In the genomic region with DNA sequence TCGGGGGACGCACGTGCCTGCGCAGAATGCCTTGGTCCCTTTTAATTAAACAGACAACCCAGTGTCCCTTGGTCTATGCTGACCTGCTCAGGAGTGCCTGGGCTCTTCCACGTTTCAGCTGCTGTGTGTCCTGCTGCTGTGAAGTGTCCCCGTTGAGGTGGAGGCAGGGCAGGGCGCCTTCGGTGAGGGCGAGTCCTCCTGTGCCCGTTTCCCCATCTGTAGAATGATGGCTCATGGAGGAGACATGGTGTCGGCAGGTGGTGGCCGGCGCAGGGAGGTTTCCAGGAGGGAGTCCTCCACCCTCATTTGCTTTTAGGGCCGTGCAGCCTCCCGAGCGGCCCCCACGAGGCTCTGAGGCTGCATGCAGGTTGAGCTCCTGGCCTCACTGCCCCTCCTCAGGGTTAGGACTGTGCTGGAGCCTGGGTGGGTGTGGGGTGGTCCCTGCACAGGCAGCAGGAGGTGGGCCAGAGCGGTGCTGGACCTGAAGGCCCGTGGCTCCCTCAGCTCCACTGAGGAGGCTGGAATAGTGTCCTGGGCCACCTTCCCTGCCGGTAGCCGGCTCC, we compare ENCODE assay signal across 7 cellular contexts. TPM values are rescaled to one million over a fixed set of nuclear protein-coding genes. Genes with fewer than 3 reads are reported as not detected.
DNase-seq lines count a peak whose midpoint lies in the region; ATAC-seq and TF ChIP-seq lines count a peak whose summit lies in the region.
"Had no signal": no experiment of that assay in that cellular context is flagged by ENCODE, and none has a peak within 500 bp of the region (broad histone marks: within the 10 kb centered on the region; RNA-seq: fewer than 3 reads in every experiment).

No MANE protein-coding gene starts in this region.

- peaks cover 4% of the 10 kb centered on the region for H3K27me3 Mint-ChIP-seq in CD4-positive, CD25-positive, alpha-beta regulatory T cell
- H3K27me3 Mint-ChIP-seq in activated naive CD8-positive, alpha-beta T cell treated with anti-CD3 and anti-CD28 coated beads, Interleukin-2, amount 50 U/mL, for 24 hours = no peaks in the 10 kb centered on the region

- ATAC-seq in CD4-positive, CD25-positive, alpha-beta regulatory T cell (ENCODE audit: low read depth in 2 of 2) = no peak
- ATAC-seq in activated naive CD8-positive, alpha-beta T cell treated with anti-CD3 and anti-CD28 coated beads, Interleukin-2, amount 50 U/mL, for 24 hours = no peak

- peaks cover 11% of the 10 kb centered on the region for H3K36me3 Mint-ChIP-seq in CD4-positive, CD25-positive, alpha-beta regulatory T cell
- peaks cover 16% of the 10 kb centered on the region for H3K36me3 Mint-ChIP-seq in activated naive CD8-positive, alpha-beta T cell treated with anti-CD3 and anti-CD28 coated beads, Interleukin-2, amount 50 U/mL, for 24 hours (ENCODE audit: low read depth)

- no peaks in the 10 kb centered on the region for H3K9me3 ChIP-seq in CD4-positive, CD25-positive, alpha-beta regulatory T cell (ENCODE audit: control insufficient read depth in 2 of 2, low read length in 2 of 2)
- H3K9me3 ChIP-seq in mucosa of rectum (ENCODE audit: control insufficient read depth in 2 of 2, low read length in 2 of 2) = no peaks in the 10 kb centered on the region

- peak overlapping the region in 1 of 2 donors; percentile 50 for H3K9ac ChIP-seq in mucosa of rectum (ENCODE audit: low read depth in 1 of 2, low read length in 2 of 2)

- peak overlapping the region; percentile 99 for H3K27ac Mint-ChIP-seq in CD4-positive, CD25-positive, alpha-beta regulatory T cell
- peak overlapping the region; percentile 92 for H3K27ac Mint-ChIP-seq in activated naive CD8-positive, alpha-beta T cell treated with anti-CD3 and anti-CD28 coated beads, Interleukin-2, amount 50 U/mL, for 24 hours

- H3K4me1 Mint-ChIP-seq in CD4-positive, CD25-positive, alpha-beta regulatory T cell = peaks cover 6 to 47% (median 16%) of the 10 kb centered on the region in 4 donors
- H3K4me1 Mint-ChIP-seq in activated naive CD8-positive, alpha-beta T cell treated with anti-CD3 and anti-CD28 coated beads, Interleukin-2, amount 50 U/mL, for 24 hours = peaks cover 20% of the 10 kb centered on the region

- no peaks in the 10 kb centered on the region for H3K27me3 ChIP-seq in CD4-positive, CD25-positive, alpha-beta regulatory T cell (ENCODE audit: control insufficient read depth, insufficient read depth, low read length)
- H3K27me3 ChIP-seq in mucosa of rectum (ENCODE audit: control insufficient read depth in 2 of 2, insufficient read depth in 2 of 2, low read length in 2 of 2) = no peaks in the 10 kb centered on the region

- CTCF ChIA-PET in HEK293T (lab: Yijun Ruan, JAX) = interaction anchor here (0.6 to 1.1 kb wide), 2 partner anchors 91 to 458 kb away, joined by 4 to 5 read pairs; no protein-coding TSS in a partner anchor

- H3K4me3 ChIP-seq in CD4-positive, CD25-positive, alpha-beta regulatory T cell (ENCODE audit: low read depth, low read length) = no peak overlapping the region
- peak overlapping the region; percentile 9 to 31 for H3K4me3 ChIP-seq in mucosa of rectum (ENCODE audit: low read length in 2 of 2)

- H3K4me3 Mint-ChIP-seq in CD4-positive, CD25-positive, alpha-beta regulatory T cell = peak overlapping the region; percentile 70 to 97 (median 88)
- H3K4me3 Mint-ChIP-seq in activated naive CD8-positive, alpha-beta T cell treated with anti-CD3 and anti-CD28 coated beads, Interleukin-2, amount 50 U/mL, for 24 hours = peak overlapping the region; percentile 63

- POLR2A ChIA-PET in HEK293T (lab: Yijun Ruan, JAX) = interaction anchor here (1.2 to 2.1 kb wide), 2 partner anchors 55 to 110 kb away, joined by 3 to 6 read pairs; partner anchors contain the start of genes CIRBP and GPX4

- no peaks in the 10 kb centered on the region for H3K9me3 Mint-ChIP-seq in CD4-positive, CD25-positive, alpha-beta regulatory T cell
- no peaks in the 10 kb centered on the region for H3K9me3 Mint-ChIP-seq in activated naive CD8-positive, alpha-beta T cell treated with anti-CD3 and anti-CD28 coated beads, Interleukin-2, amount 50 U/mL, for 24 hours

- H3K27ac ChIP-seq in CD4-positive, CD25-positive, alpha-beta regulatory T cell (ENCODE audit: insufficient read depth, low read length, poor library complexity, severe bottlenecking) = peak overlapping the region; percentile 85
- peak overlapping the region; percentile 80 to 90 for H3K27ac ChIP-seq in mucosa of rectum (ENCODE audit: low read depth in 2 of 2, low read length in 2 of 2)

- no peak for DNase-seq in CD4-positive, CD25-positive, alpha-beta regulatory T cell
- DNase-seq in activated naive CD8-positive, alpha-beta T cell treated with anti-CD3 and anti-CD28 coated beads, Interleukin-2, amount 50 U/mL, for 24 hours = no peak
- no peak for DNase-seq in HuH-7.5 (ENCODE audit: low spot score)
- no peak for DNase-seq in HEK293T (ENCODE audit: extremely low spot score)
- no peak for DNase-seq in NOMO-1 treated with DMSO at 0.1 percent for 48 hours (lab: John Stamatoyannopoulos, UW; ENCODE audit: unreplicated experiment)
- DNase-seq: NK-92 treated with Interleukin-12 subunit alpha and Interleukin-12 subunit beta, amount 100 ng/mL, for 24 hours had no signal

- H3K36me3 ChIP-seq in CD4-positive, CD25-positive, alpha-beta regulatory T cell (ENCODE audit: control insufficient read depth, insufficient read depth, low read length) = peaks cover 7% of the 10 kb centered on the region
- no peaks in the 10 kb centered on the region for H3K36me3 ChIP-seq in mucosa of rectum (ENCODE audit: control insufficient read depth in 2 of 2, insufficient read depth in 2 of 2, low read length in 2 of 2)

- peaks cover 37% of the 10 kb centered on the region for H3K4me1 ChIP-seq in CD4-positive, CD25-positive, alpha-beta regulatory T cell (ENCODE audit: control insufficient read depth, insufficient read depth, low read length, poor library complexity, severe bottlenecking)
- peaks cover 27 to 31% of the 10 kb centered on the region in 2 donors for H3K4me1 ChIP-seq in mucosa of rectum (ENCODE audit: control insufficient read depth in 2 of 2, insufficient read depth in 2 of 2, low read length in 2 of 2)

TF ChIP-seq in HEK293T, 16 proteins besides CTCF, POLR2A, EP300 and RAD21:
- TF ChIP-seq ELF4 (IDR thresholded peaks at IDR 0.05) (no peak), L3MBTL2 (conservative IDR thresholded peaks at IDR 0.05) (no peak), ZNF384 (IDR thresholded peaks at IDR 0.05) (no peak), SUZ12 (IDR thresholded peaks at IDR 0.05) (no peak), SP1 (IDR thresholded peaks at IDR 0.05) (no peak), LEF1 (IDR thresholded peaks at IDR 0.05; ENCODE audit: borderline replicate concordance) (no peak), ARNT (IDR thresholded peaks at IDR 0.05) (no peak), NFRKB (IDR thresholded peaks at IDR 0.05) (no peak), PKNOX1 (IDR thresholded peaks at IDR 0.05) (no peak), FOXK2 (IDR thresholded peaks at IDR 0.05) (no peak), CTBP1 (IDR thresholded peaks at IDR 0.05; ENCODE audit: borderline replicate concordance) (no peak)

RNA-seq across cellular contexts. Expression of gene STK11, which starts 8.8 kb away (rescaled TPM):
- total RNA-seq in CD4-positive, CD25-positive, alpha-beta regulatory T cell = 71.4 TPM
- 10 to 100 TPM; 11.9 to 23.0 (median 17.4) TPM for polyA plus RNA-seq in CD4-positive, CD25-positive, alpha-beta regulatory T cell

RNA-seq across cellular contexts. Expression of gene CBARP, which starts 23.4 kb away (rescaled TPM):
- total RNA-seq in CD4-positive, CD25-positive, alpha-beta regulatory T cell = 0.12 TPM
- not detected for polyA plus RNA-seq in CD4-positive, CD25-positive, alpha-beta regulatory T cell

RNA-seq across cellular contexts. Expression of gene ATP5F1D, which starts 27.2 kb away (rescaled TPM):
- 124 TPM for total RNA-seq in CD4-positive, CD25-positive, alpha-beta regulatory T cell
- polyA plus RNA-seq in CD4-positive, CD25-positive, alpha-beta regulatory T cell = 100 to 1,000 TPM; 208 to 236 (median 223) TPM

RNA-seq across cellular contexts. Expression of gene MIDN, which starts 34.0 kb away (rescaled TPM):
- 126 TPM for total RNA-seq in CD4-positive, CD25-positive, alpha-beta regulatory T cell
- 1 to 10 TPM; 1.4 to 3.4 (median 1.8) TPM for polyA plus RNA-seq in CD4-positive, CD25-positive, alpha-beta regulatory T cell

RNA-seq across cellular contexts. Expression of gene SBNO2, which starts 40.3 kb away (rescaled TPM):
- total RNA-seq in CD4-positive, CD25-positive, alpha-beta regulatory T cell = 139 TPM
- polyA plus RNA-seq in CD4-positive, CD25-positive, alpha-beta regulatory T cell = 1 to 10 TPM; 2.0 to 5.1 (median 2.7) TPM
